Comparison of ENCODE assay signal across 1 cellular context in genomic region chr9:81804306-81804705, GRCh38.
TF ChIP-seq lines count a peak whose summit lies in the region.

No MANE protein-coding gene starts in this region.

TF ChIP-seq in GM23338, 12 proteins besides CTCF, POLR2A, EP300 and RAD21 (continued from another document):
- TF ChIP-seq ZNF462 (CRISPR knock-in tag; IDR thresholded peaks at IDR 0.05) = no peak
- TF ChIP-seq EZH2 (IDR thresholded peaks at IDR 0.05; ENCODE audit: low read depth, unreplicated experiment) = no peak
